In the genomic region with DNA sequence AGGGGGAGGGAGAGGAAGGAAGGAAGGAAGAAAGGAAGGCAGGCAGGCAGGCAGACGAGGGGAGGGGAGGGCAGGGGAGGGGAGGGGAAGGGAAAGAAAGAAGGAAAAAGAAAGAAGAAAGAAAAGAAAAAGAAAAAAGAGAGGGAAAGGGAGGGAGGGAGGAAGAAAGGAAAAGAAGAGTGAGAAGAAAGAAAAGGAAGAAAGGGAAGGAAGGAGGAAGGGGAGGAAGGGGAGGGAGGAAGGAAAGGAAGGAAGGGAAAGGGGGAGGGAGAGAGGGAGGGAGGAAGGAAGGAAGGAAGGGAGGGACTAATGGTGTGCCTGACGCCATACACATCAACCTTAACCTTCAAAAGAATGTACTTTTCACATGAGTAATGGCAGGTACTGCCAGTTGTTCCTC, we compare ENCODE assay signal across 24 cellular contexts. TPM values are rescaled to one million over a fixed set of nuclear protein-coding genes. Genes with fewer than 3 reads are reported as not detected.
DNase-seq lines count a peak whose midpoint lies in the region; ATAC-seq, FAIRE-seq and TF ChIP-seq lines count a peak whose summit lies in the region.
"Had no signal": no experiment of that assay in that cellular context is flagged by ENCODE, and none has a peak within 500 bp of the region (broad histone marks: within the 10 kb centered on the region; RNA-seq: fewer than 3 reads in every experiment).

No MANE protein-coding gene starts in this region.

- in situ Hi-C loops in K562 (cut with MboI), result no loop called here

- TF ChIP-seq EP300 in K562 (IDR thresholded peaks at IDR 0.05; ENCODE audit: low read length), result no peak

- FAIRE-seq in K562 (lab: Jason Lieb, UNC), result no peak
- FAIRE-seq: A549, GM12891, GM18507, H54 had no signal

- H3K9me2 ChIP-seq in hepatocyte (replicated peaks; ENCODE audit: insufficient read depth), result no peaks in the 10 kb centered on the region

- 11% methylated on average over 2 of the region's 2 CpGs for WGBS in K562 (ENCODE audit: insufficient coverage, low coverage, missing lambda C conversion rate)
- WGBS in hepatocyte (ENCODE audit: low lambda C conversion rate, missing lambda C conversion rate), result 0% methylated on average over 1 of the region's 2 CpGs

- no TSS peak for BruUV-seq in K562 (replicated peaks; lab: Mats Ljungman, UMichigan)

- H3K79me2 ChIP-seq in K562 (ENCODE audit: control insufficient read depth, insufficient read depth, low read length) (no peaks in the 10 kb centered on the region), hepatocyte (no peaks in the 10 kb centered on the region)

- DNase-seq in cardiac muscle cell (ENCODE audit: low read depth in 1 of 2, low spot score in 1 of 2) (no peak), Right ventricle myocardium inferior (ENCODE audit: missing footprints) (no peak), K562 (ENCODE audit: extremely low read depth in 1 of 4, low spot score in 3 of 4) (no peak), hepatocyte (ENCODE audit: low spot score) (no peak)
- DNase-seq in NK-92 treated with Interleukin-12 subunit alpha and Interleukin-12 subunit beta, amount 100 ng/mL, for 24 hours (lab: John Stamatoyannopoulos, UW), result no peak
- DNase-seq: 8988T; ACHN; AML-193; BE2C; Calu3; CD4-positive, alpha-beta T cell; CD8-positive, alpha-beta memory T cell; DMS53; DMS79 treated with DMSO at 0.1 percent for 48 hours; GF-D8 had no signal

- CTCF ChIA-PET in HEK293 (lab: Yijun Ruan, JAX), result no interaction called here
- CTCF ChIA-PET in K562 (lab: Yijun Ruan, JAX; ENCODE audit: low intra/inter-chr PET ratio), result no interaction called here

- H3K9me3 ChIP-seq in cardiac muscle cell (ENCODE audit: low read depth) (no peaks in the 10 kb centered on the region), HEK293 (ENCODE audit: control insufficient read depth, insufficient read depth, low read depth, low read length) (no peaks in the 10 kb centered on the region; the same call in 1 of the 2 replicates), K562 (replicated peaks; ENCODE audit: control insufficient read depth, insufficient read depth, low read depth, low read length) (no peaks in the 10 kb centered on the region), hepatocyte (ENCODE audit: low read depth) (no peaks in the 10 kb centered on the region)
- H3K9me3 ChIP-seq: A549; BE2C; BLaER1 treated with 17β-estradiol and CSF1 and Interleukin-3, amounts not matched to agents 10 nM and 100 nM; HAP-1 had no signal

- intact Hi-C loops in Right ventricle myocardium inferior (cut with DNase I), result no loop called here
- intact Hi-C loops in K562 (cut with micrococcal nuclease), result no loop called here

- POLR2A ChIA-PET in HEK293 (lab: Yijun Ruan, JAX) (interaction anchor here (1.7 kb wide), 1 partner anchor 13 kb away, joined by 11 read pairs; a partner anchor contains a TSS), K562 (lab: Yijun Ruan, JAX) (interaction anchor here (1.7 kb wide), 1 partner anchor 13 kb away, joined by 5 read pairs; a partner anchor contains a TSS)

- H3K4me3 ChIP-seq in cardiac muscle cell, result no peak overlapping the region
- no peak overlapping the region for H3K4me3 ChIP-seq in HEK293 (ENCODE audit: low read depth, low read length)
- H3K4me3 ChIP-seq in K562, result no peak overlapping the region
- H3K4me3 ChIP-seq in hepatocyte, result no peak overlapping the region
- H3K4me3 ChIP-seq: A549; BLaER1 treated with 17β-estradiol and CSF1 and Interleukin-3, amounts not matched to agents 10 nM and 100 nM; GM23338; HAP-1 had no signal

- H2AFZ ChIP-seq in K562 (ENCODE audit: low read depth, low read length), result peak overlapping the region; percentile 72; the same call in 1 of the 2 replicates
- H2AFZ ChIP-seq in hepatocyte, result no peak overlapping the region
- H2AFZ ChIP-seq: GM23338 had no signal

- H3K4me1 ChIP-seq in cardiac muscle cell (ENCODE audit: low read depth) (peaks cover 14% of the 10 kb centered on the region), HEK293 (ENCODE audit: control insufficient read depth, insufficient read depth, low read length) (peaks cover 16% of the 10 kb centered on the region), K562 (replicated peaks in 1 of 2; ENCODE audit: control insufficient read depth in 2 of 2, insufficient read depth in 2 of 2, low read length in 2 of 2) (peaks cover 0 to 4% of the 10 kb centered on the region in 2 experiments; a peak in 1 of 5 replicates), hepatocyte (ENCODE audit: insufficient read depth) (peaks cover 5% of the 10 kb centered on the region)
- H3K4me1 ChIP-seq: A549; BE2C; BLaER1 treated with 17β-estradiol and CSF1 and Interleukin-3, amounts not matched to agents 10 nM and 100 nM; HAP-1 had no signal

- H4K20me1 ChIP-seq in K562 (replicated peaks; ENCODE audit: control insufficient read depth, insufficient read depth, low read length) (no peaks in the 10 kb centered on the region), hepatocyte (ENCODE audit: insufficient read depth, poor library complexity, severe bottlenecking) (no peaks in the 10 kb centered on the region)
- H4K20me1 ChIP-seq: BLaER1 treated with 17β-estradiol and CSF1 and Interleukin-3, amounts not matched to agents 10 nM and 100 nM had no signal

- TF ChIP-seq RAD21 in K562 (CRISPR knock-in tag; conservative IDR thresholded peaks at IDR 0.05 in 1 of 2, IDR thresholded peaks at IDR 0.05 in 1 of 2), result no peak

- TF ChIP-seq POLR2A in K562 (conservative IDR thresholded peaks at IDR 0.05), result no peak

- H3K4me2 ChIP-seq in K562 (ENCODE audit: insufficient read depth, low read length) (no peak overlapping the region), hepatocyte (no peak overlapping the region)
- H3K4me2 ChIP-seq: A549; BLaER1 treated with 17β-estradiol and CSF1 and Interleukin-3, amounts not matched to agents 10 nM and 100 nM; GM23338 had no signal

- H3K36me3 ChIP-seq in cardiac muscle cell (no peaks in the 10 kb centered on the region), HEK293 (ENCODE audit: control insufficient read depth in 2 of 2, insufficient read depth in 1 of 2, low read length in 2 of 2) (peaks cover 12 to 61% of the 10 kb centered on the region in 2 experiments), K562 (ENCODE audit: control insufficient read depth, insufficient read depth, low read length) (0 out of 3 replicates have a peak, but pooled peaks cover 2% of the 10 kb centered on the region), hepatocyte (replicated peaks; ENCODE audit: insufficient read depth, low read depth) (no peaks in the 10 kb centered on the region)
- H3K36me3 ChIP-seq: BE2C had no signal

- H3K27ac ChIP-seq in cardiac muscle cell, result peak overlapping the region; percentile 92
- no peak overlapping the region for H3K27ac ChIP-seq in HEK293 (ENCODE audit: extremely low read depth, low read depth, low read length)
- H3K27ac ChIP-seq in K562 (ENCODE audit: extremely low read depth, low read depth, low read length), result no peak overlapping the region
- peak overlapping the region; percentile 79 for H3K27ac ChIP-seq in hepatocyte
- H3K27ac ChIP-seq: A549; BLaER1 treated with 17β-estradiol and CSF1 and Interleukin-3, amounts not matched to agents 10 nM and 100 nM had no signal

- TF ChIP-seq CTCF in cardiac muscle cell (IDR thresholded peaks at IDR 0.05; ENCODE audit: low read depth, low read length) (no peak), HEK293 (tag by site-specific recombination; IDR thresholded peaks at IDR 0.05) (no peak), K562 (IDR thresholded peaks at IDR 0.05 in 2 of 3, conservative IDR thresholded peaks at IDR 0.05 in 1 of 3; ENCODE audit: insufficient read depth in 2 of 3, low read depth in 1 of 3, low read length in 3 of 3) (no peak), hepatocyte (IDR thresholded peaks at IDR 0.05; ENCODE audit: poor library complexity) (no peak)

- ATAC-seq in Right ventricle myocardium inferior (no peak), K562 (no peak), GM21367 (IDR thresholded peaks at IDR 0.05; ENCODE audit: unreplicated experiment) (no peak)
- ATAC-seq: GM23338 had no signal

- H3K9ac ChIP-seq in K562 (ENCODE audit: insufficient read depth in 1 of 2, low read depth in 2 of 2, low read length in 2 of 2), result no peak overlapping the region
- H3K9ac ChIP-seq: BLaER1 treated with 17β-estradiol and CSF1 and Interleukin-3, amounts not matched to agents 10 nM and 100 nM had no signal

- H3K9me1 ChIP-seq in K562 (ENCODE audit: control insufficient read depth, insufficient read depth, low read length), result no peaks in the 10 kb centered on the region

- H3K27me3 ChIP-seq in cardiac muscle cell (no peaks in the 10 kb centered on the region), K562 (ENCODE audit: control insufficient read depth in 2 of 2, insufficient read depth in 2 of 2, low read length in 2 of 2) (no peaks in the 10 kb centered on the region), hepatocyte (no peaks in the 10 kb centered on the region)
- H3K27me3 ChIP-seq: BE2C had no signal

RNA-seq across cellular contexts. Expression of a gene that starts 13.4 kb away (rescaled TPM):
- total RNA-seq in cardiac muscle cell (39.2 and 64.3 TPM in 2 replicates), Right ventricle myocardium inferior (5.2 TPM), K562 (2014; rRNA removed) (18.8 and 39.7 TPM in 2 replicates), K562 (2014; rRNA removed; fragmentation: Illumina TruSeq; extraction: Trizol) (22.0 and 33.9 TPM in 2 replicates), K562 (2015; rRNA removed; fragmentation: Illumina TruSeq; extraction: Trizol) (19.4 and 20.8 TPM in 2 replicates), K562 (2021) (35.2 and 39.2 TPM in 2 replicates), hepatocyte (40.6 and 51.4 TPM in 2 replicates)
- polyA plus RNA-seq in cardiac muscle cell (12.5 and 17.8 TPM in 2 replicates), K562 (2011; rRNA removed) (37.2 and 38.3 TPM in 2 replicates), K562 (2014; fragmentation: Illumina TruSeq; extraction: Trizol) (25.0 and 31.5 TPM in 2 replicates), K562 (2014; fragmentation: Nextera tagmentation; extraction: Ambion mirVana) (1 to 10 TPM; 4.7 to 6.0 TPM), K562 (2014; rRNA removed) (30.8 and 32.0 TPM in 2 replicates), hepatocyte (9.0 and 12.9 TPM in 2 replicates)
- 95.7 and 203 TPM in 2 replicates for total RNA-seq in K562 (2011; cell fraction: chromatin; rRNA removed; ENCODE audit: low replicate concordance)
- total RNA-seq in K562 (2011; cell fraction: nucleolus; rRNA removed), result 66.5 and 77.7 TPM in 2 replicates
- total RNA-seq in K562 (2011; cell fraction: nucleoplasm; rRNA removed), result 69.9 and 110 TPM in 2 replicates
- polyA plus RNA-seq in K562 (2011; cell fraction: cytosol; rRNA removed), result 29.9 and 36.1 TPM in 2 replicates
- 148 and 257 TPM in 2 replicates for polyA plus RNA-seq in K562 (2011; cell fraction: nucleus; rRNA removed)
- 13.8 and 24.8 TPM in 2 replicates for polyA plus RNA-seq in K562 (2012)
- polyA minus RNA-seq in K562 (2011; rRNA and poly(A)+ RNA removed), result 77.5 and 87.2 TPM in 2 replicates
- polyA minus RNA-seq in K562 (2011; cell fraction: cytosol; rRNA and poly(A)+ RNA removed), result 28.4 and 34.1 TPM in 2 replicates
- polyA minus RNA-seq in K562 (2011; cell fraction: nucleus; rRNA and poly(A)+ RNA removed), result 93.3 and 118 TPM in 2 replicates

RNA-seq across cellular contexts. Expression of a gene that starts 46.7 kb away (rescaled TPM):
- total RNA-seq in cardiac muscle cell (6.2 and 10.2 TPM in 2 replicates), Right ventricle myocardium inferior (14.7 TPM), K562 (2014; rRNA removed) (7.8 and 9.2 TPM in 2 replicates), K562 (2014; rRNA removed; fragmentation: Illumina TruSeq; extraction: Trizol) (10.4 and 11.8 TPM in 2 replicates), K562 (2015; rRNA removed; fragmentation: Illumina TruSeq; extraction: Trizol) (9.5 and 10.1 TPM in 2 replicates), K562 (2021) (15.1 and 18.1 TPM in 2 replicates), hepatocyte (11.8 and 14.8 TPM in 2 replicates)
- polyA plus RNA-seq in cardiac muscle cell (4.6 and 6.9 TPM in 2 replicates), K562 (2011; rRNA removed) (22.4 and 25.0 TPM in 2 replicates), K562 (2014; fragmentation: Illumina TruSeq; extraction: Trizol) (16.8 and 17.8 TPM in 2 replicates), K562 (2014; fragmentation: Nextera tagmentation; extraction: Ambion mirVana) (1 to 10 TPM; 2.9 to 3.2 TPM), K562 (2014; rRNA removed) (11.2 and 12.0 TPM in 2 replicates), hepatocyte (3.8 and 4.7 TPM in 2 replicates)
- 20.4 and 74.7 TPM in 2 replicates for total RNA-seq in K562 (2011; cell fraction: chromatin; rRNA removed; ENCODE audit: low replicate concordance)
- total RNA-seq in K562 (2011; cell fraction: nucleolus; rRNA removed), result 9.5 and 13.7 TPM in 2 replicates
- 27.4 and 35.9 TPM in 2 replicates for total RNA-seq in K562 (2011; cell fraction: nucleoplasm; rRNA removed)
- polyA plus RNA-seq in K562 (2011; cell fraction: cytosol; rRNA removed), result 6.0 and 11.1 TPM in 2 replicates
- 17.7 and 20.0 TPM in 2 replicates for polyA plus RNA-seq in K562 (2011; cell fraction: nucleus; rRNA removed)
- 7.5 and 8.7 TPM in 2 replicates for polyA plus RNA-seq in K562 (2012)
- 45.8 and 57.4 TPM in 2 replicates for polyA minus RNA-seq in K562 (2011; rRNA and poly(A)+ RNA removed)
- 12.8 and 13.5 TPM in 2 replicates for polyA minus RNA-seq in K562 (2011; cell fraction: cytosol; rRNA and poly(A)+ RNA removed)
- polyA minus RNA-seq in K562 (2011; cell fraction: nucleus; rRNA and poly(A)+ RNA removed), result 18.2 and 29.5 TPM in 2 replicates

Comparison
In these comparisons a context has a peak if more than half of its experiments do, and no peak if none do; other contexts are left out.
1. H3K27ac ChIP-seq: peak in cardiac muscle cell (single experiment) and hepatocyte (single experiment); none in HEK293 (single experiment) and K562 (single experiment).